25 cellular contexts compared by ENCODE assay signal in the genomic region with DNA sequence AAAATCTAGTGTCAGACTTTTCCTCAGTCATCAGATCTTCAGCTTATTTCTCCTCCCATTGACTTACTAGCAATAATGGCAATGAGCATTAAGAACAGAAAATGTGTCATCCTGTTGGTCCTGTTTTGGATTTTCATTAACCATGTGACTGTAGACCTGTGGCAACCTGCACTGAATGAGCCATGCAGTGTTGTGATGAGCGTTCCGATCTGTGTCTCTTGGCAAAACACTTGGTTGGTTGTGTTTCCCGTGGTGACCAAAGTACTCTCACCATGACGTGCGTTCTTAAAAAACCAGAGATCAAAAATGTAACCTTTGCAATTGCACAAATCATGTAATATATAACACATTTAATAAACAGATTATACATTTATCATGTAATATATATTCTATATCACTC.
DNase-seq lines count a peak whose midpoint lies in the region; ATAC-seq and TF ChIP-seq lines count a peak whose summit lies in the region.
"Had no signal": no experiment of that assay in that cellular context is flagged by ENCODE, and none has a peak within 500 bp of the region (broad histone marks: within the 10 kb centered on the region; RNA-seq: fewer than 3 reads in every experiment).

No MANE protein-coding gene starts in this region.

- intact Hi-C loops in breast epithelium (cut with DNase I; ENCODE audit: low total_unique reads), result no loop called here
- intact Hi-C loops in heart right ventricle (cut with DNase I), result loop anchor here in 6 of 10 donors (5.0 to 10.0 kb wide), 6 partner anchors 122 to 409 kb away; a partner anchor contains a TSS
- intact Hi-C loops in sigmoid colon (cut with DNase I), result loop anchor here (5.0 to 10.0 kb wide), 2 partner anchors 282 to 409 kb away; no protein-coding TSS in a partner anchor

- H3K9me3 Mint-ChIP-seq in T-cell, result no peaks in the 10 kb centered on the region
- H3K9me3 Mint-ChIP-seq: activated naive CD8-positive, alpha-beta T cell treated with anti-CD3 and anti-CD28 coated beads, Interleukin-2, amount 10 ng/mL, durations not matched to agents 7 days and 5 days; effector memory CD8-positive, alpha-beta T cell; T-helper 2 cell treated with Interferon-gamma antibody and Interleukin-4, amounts not matched to agents 5 μg/mL and 100 μg/mL, for 36 hours; type B pancreatic cell had no signal

- 46 to 61% methylated on average over 5 of the region's 5 CpGs for WGBS in heart right ventricle, 2 donors
- 93 to 95% methylated on average over 5 of the region's 5 CpGs for WGBS in sigmoid colon, 2 donors

- TF ChIP-seq POLR2A in breast epithelium (IDR thresholded peaks at IDR 0.05), result no peak
- TF ChIP-seq POLR2A in sigmoid colon (IDR thresholded peaks at IDR 0.05), result no peak

- DNase-seq in NCI-H2081 (lab: John Stamatoyannopoulos, UW) (peak; percentile 6 to 22), NCI-H2081 treated with DMSO at 0.1 percent for 48 hours (lab: John Stamatoyannopoulos, UW) (no peak), breast epithelium (ENCODE audit: low spot score in 2 of 2) (peak in 1 of 2 donors; percentile 83), heart right ventricle (no peak), sigmoid colon (no peak), T-cell (no peak)
- DNase-seq: activated CD4-positive, alpha-beta T cell treated with anti-CD3 and anti-CD28 coated beads, Interleukin-2, amount 50 U/mL, for 4 hours; activated CD8-positive, alpha-beta memory T cell treated with anti-CD3 and anti-CD28 coated beads, Interleukin-2, amount 50 U/mL, for 48 hours; activated naive CD8-positive, alpha-beta T cell treated with anti-CD3 and anti-CD28 coated beads, Interleukin-2, amount 10 ng/mL, durations not matched to agents 7 days and 5 days; colonic mucosa; DMS53; effector memory CD8-positive, alpha-beta T cell; NCI-H146; NCI-H345; Peyer's patch; stimulated activated CD4-positive, alpha-beta T cell treated with anti-CD3 and anti-CD28 coated beads, Interleukin-15, amount 100 ng/mL, for 24 hours; stomach had no signal

- ATAC-seq in heart right ventricle (peak in 3 of 8 donors; percentile 40 to 67 (median 46)), GM21576 (IDR thresholded peaks at IDR 0.05; ENCODE audit: unreplicated experiment) (no peak), T-cell (replicated peaks in 1 of 4) (no peak), HG03342 (IDR thresholded peaks at IDR 0.05; ENCODE audit: unreplicated experiment) (no peak)
- ATAC-seq: effector memory CD8-positive, alpha-beta T cell had no signal

- peaks cover 4 to 6% of the 10 kb centered on the region in 2 donors for H3K27me3 Mint-ChIP-seq in T-cell
- H3K27me3 Mint-ChIP-seq: activated naive CD8-positive, alpha-beta T cell treated with anti-CD3 and anti-CD28 coated beads, Interleukin-2, amount 10 ng/mL, durations not matched to agents 7 days and 5 days; effector memory CD8-positive, alpha-beta T cell; type B pancreatic cell had no signal

- H3K4me1 Mint-ChIP-seq in T-cell, result peaks cover 6 to 11% (median 7%) of the 10 kb centered on the region in 3 donors

- CTCF ChIA-PET in T-cell (lab: Charles Lee), result interaction anchor here (1.1 to 1.5 kb wide), 2 partner anchors 185 to 186 kb away, joined by 3 read pairs; no protein-coding TSS in a partner anchor

- no peak overlapping the region for H3K4me3 Mint-ChIP-seq in T-cell
- H3K4me3 Mint-ChIP-seq: activated naive CD8-positive, alpha-beta T cell treated with anti-CD3 and anti-CD28 coated beads, Interleukin-2, amount 10 ng/mL, durations not matched to agents 7 days and 5 days; effector memory CD8-positive, alpha-beta T cell; T-helper 2 cell treated with Interferon-gamma antibody and Interleukin-4, amounts not matched to agents 5 μg/mL and 100 μg/mL, for 36 hours; type B pancreatic cell had no signal

- TF ChIP-seq CTCF in breast epithelium (IDR thresholded peaks at IDR 0.05) (no peak), heart right ventricle (IDR thresholded peaks at IDR 0.05) (no peak), sigmoid colon (IDR thresholded peaks at IDR 0.05) (no peak)

- H3K4me3 ChIP-seq in breast epithelium (no peak overlapping the region), heart right ventricle (no peak overlapping the region), sigmoid colon (no peak overlapping the region)
- H3K4me3 ChIP-seq: colonic mucosa, lung, Peyer's patch, SK-N-MC, stomach had no signal

- H3K27me3 ChIP-seq in breast epithelium, result no peaks in the 10 kb centered on the region
- H3K27me3 ChIP-seq in heart right ventricle, result no peaks in the 10 kb centered on the region
- H3K27me3 ChIP-seq in sigmoid colon, result no peaks in the 10 kb centered on the region
- H3K27me3 ChIP-seq: colonic mucosa, Peyer's patch, stomach had no signal

- H3K36me3 ChIP-seq in breast epithelium (no peaks in the 10 kb centered on the region), heart right ventricle (peaks cover 0 to 34% (median 4%) of the 10 kb centered on the region in 9 donors), sigmoid colon (no peaks in the 10 kb centered on the region)
- H3K36me3 ChIP-seq: colonic mucosa, Peyer's patch had no signal

- POLR2A ChIA-PET in T-cell (lab: Charles Lee), result no interaction called here

- H3K9me3 ChIP-seq in breast epithelium (no peaks in the 10 kb centered on the region), heart right ventricle (no peaks in the 10 kb centered on the region), sigmoid colon (no peaks in the 10 kb centered on the region)
- H3K9me3 ChIP-seq: colonic mucosa, Peyer's patch, stomach had no signal

- H3K27ac ChIP-seq in breast epithelium (peak overlapping the region; percentile 53 to 67), heart right ventricle (peak overlapping the region in 6 of 10 donors; percentile 3 to 63 (median 28)), sigmoid colon (peak overlapping the region; percentile 66 to 84 (median 69))
- H3K27ac ChIP-seq: 22Rv1, colonic mucosa, KMS-11, SK-N-MC had no signal

- H3K4me1 ChIP-seq in breast epithelium (no peaks in the 10 kb centered on the region), heart right ventricle (peaks cover 0 to 57% (median 33%) of the 10 kb centered on the region in 9 donors), sigmoid colon (peaks cover 0 to 85% (median 75%) of the 10 kb centered on the region in 4 donors)
- H3K4me1 ChIP-seq: colonic mucosa had no signal

- TF ChIP-seq EP300 in sigmoid colon (IDR thresholded peaks at IDR 0.05), result no peak

- H3K27ac Mint-ChIP-seq in T-cell, result no peak overlapping the region
- H3K27ac Mint-ChIP-seq: activated naive CD8-positive, alpha-beta T cell treated with anti-CD3 and anti-CD28 coated beads, Interleukin-2, amount 10 ng/mL, durations not matched to agents 7 days and 5 days; effector memory CD8-positive, alpha-beta T cell; T-helper 2 cell treated with Interferon-gamma antibody and Interleukin-4, amounts not matched to agents 5 μg/mL and 100 μg/mL, for 36 hours; type B pancreatic cell had no signal

- H3K36me3 Mint-ChIP-seq in T-cell, result no peaks in the 10 kb centered on the region

Comparison
In these comparisons a context has a peak if more than half of its experiments do, and no peak if none do; other contexts are left out.
1. DNase-seq: peak in NCI-H2081 (2 of 2); none in NCI-H2081 treated with DMSO at 0.1 percent for 48 hours (single experiment), heart right ventricle (0 of 2), sigmoid colon (single experiment) and T-cell (0 of 34).
2. Peak in every context shown above with its lines, with median percentiles within 50 percentile points of each other: H3K27ac ChIP-seq.